32 cellular contexts compared by ENCODE assay signal in genomic region chr1:45666836-45667235, GRCh38.
"Had no signal": no experiment of that assay in that cellular context is flagged by ENCODE, and none has a peak within 500 bp of the region (broad histone marks: within the 10 kb centered on the region; RNA-seq: fewer than 3 reads in every experiment).

No MANE protein-coding gene starts in this region.

- H3K4me3 ChIP-seq: K562, Peyer's patch had no signal

- H3K9me3 Mint-ChIP-seq: activated B cell treated with CpG ODN at 0.5 μM for 24 hours; activated CD4-positive, alpha-beta memory T cell treated with anti-CD3 and anti-CD28 coated beads for 36 hours; activated naive CD4-positive, alpha-beta T cell treated with anti-CD3 and anti-CD28 coated beads for 36 hours; activated T-cell treated with anti-CD3 and anti-CD28 coated beads, Interleukin-2, amount 50 U/mL, for 4 hours; activated T-helper 1 cell treated with anti-CD3 and anti-CD28 coated beads, Interleukin-12 subunit alpha, Interleukin-12 subunit beta, Interleukin-2, Interleukin-4 antibody, amounts not matched to agents 30 ng/mL and 10 ng/mL and 1 ng/mL, durations not matched to agents 14 hours and 24 hours and 36 hours; T-helper 2 cell treated with Interferon-gamma antibody and Interleukin-4, amounts not matched to agents 5 μg/mL and 100 μg/mL, for 36 hours had no signal

- H3K9me3 ChIP-seq: Peyer's patch had no signal

- ATAC-seq: activated naive CD4-positive, alpha-beta T cell treated with anti-CD3 and anti-CD28 coated beads, Interleukin-2, amount 50 U/mL, for 72 hours; activated T-cell treated with anti-CD3 and anti-CD28 coated beads, Interleukin-2, amount 50 U/mL, for 4 hours; PC-3 had no signal

- H3K27me3 Mint-ChIP-seq: activated B cell treated with CpG ODN at 0.5 μM for 24 hours; activated CD4-positive, alpha-beta memory T cell treated with anti-CD3 and anti-CD28 coated beads for 36 hours had no signal

- DNase-seq: activated B cell treated with CpG ODN at 0.5 μM for 24 hours; activated CD4-positive, alpha-beta memory T cell treated with anti-CD3 and anti-CD28 coated beads for 36 hours; activated CD4-positive, alpha-beta T cell treated with anti-CD3 and anti-CD28 coated beads for 4 hours; activated CD4-positive, alpha-beta T cell treated with anti-CD3 and anti-CD28 coated beads, Interleukin-2, amount 50 U/mL, for 1 hour; activated CD4-positive, CD25-positive, alpha-beta regulatory T cell treated with anti-CD3 and anti-CD28 coated beads, Interleukin-2, amount 50 U/mL, for 72 hours; activated CD8-positive, alpha-beta memory T cell treated with anti-CD3 and anti-CD28 coated beads, Interleukin-2, amount 50 U/mL, for 4 hours; activated gamma-delta T cell treated with Interleukin-2 at 50 U/mL for 16 hours; activated naive CD4-positive, alpha-beta T cell treated with anti-CD3 and anti-CD28 coated beads for 36 hours; activated T-cell treated with anti-CD3 and anti-CD28 coated beads for 4 hours; activated T-cell treated with anti-CD3 and anti-CD28 coated beads, Interleukin-2, amount 50 U/mL, for 4 hours; amniotic stem cell; aorta; brain microvascular endothelial cell; NCI-H1092 treated with DMSO at 0.1 percent for 48 hours; NCI-H1417; NCI-H146; NCI-H187; NCI-H2029 treated with DMSO at 0.1 percent for 48 hours; NCI-H2107; NCI-H2171; NCI-H510A; NCI-H526; NCI-H748 treated with DMSO at 0.1 percent for 48 hours; NK-92 treated with Interleukin-12 subunit alpha and Interleukin-12 subunit beta, amount 100 ng/mL, for 24 hours; PC-3; Peyer's patch; RPMI8226 had no signal

- H3K36me3 ChIP-seq: brain microvascular endothelial cell, Peyer's patch had no signal

- H3K27me3 ChIP-seq: brain microvascular endothelial cell, Peyer's patch had no signal

- H3K27ac Mint-ChIP-seq: activated B cell treated with CpG ODN at 0.5 μM for 24 hours; activated CD4-positive, alpha-beta memory T cell treated with anti-CD3 and anti-CD28 coated beads for 36 hours; activated naive CD4-positive, alpha-beta T cell treated with anti-CD3 and anti-CD28 coated beads for 36 hours; activated naive CD4-positive, alpha-beta T cell treated with anti-CD3 and anti-CD28 coated beads, Interleukin-2, amount 50 U/mL, for 72 hours; activated T-helper 1 cell treated with anti-CD3 and anti-CD28 coated beads, Interleukin-12 subunit alpha, Interleukin-12 subunit beta, Interleukin-2, Interleukin-4 antibody, amounts not matched to agents 30 ng/mL and 10 ng/mL and 1 ng/mL, durations not matched to agents 14 hours and 24 hours and 36 hours; T-helper 2 cell treated with Interferon-gamma antibody and Interleukin-4, amounts not matched to agents 5 μg/mL and 100 μg/mL, for 36 hours had no signal

- H3K27ac ChIP-seq: brain microvascular endothelial cell, Peyer's patch, VCaP had no signal

- H3K4me3 Mint-ChIP-seq: activated B cell treated with CpG ODN at 0.5 μM for 24 hours; activated CD4-positive, alpha-beta memory T cell treated with anti-CD3 and anti-CD28 coated beads for 36 hours; activated naive CD4-positive, alpha-beta T cell treated with anti-CD3 and anti-CD28 coated beads for 36 hours; activated T-cell treated with anti-CD3 and anti-CD28 coated beads, Interleukin-2, amount 50 U/mL, for 4 hours; activated T-helper 1 cell treated with anti-CD3 and anti-CD28 coated beads, Interleukin-12 subunit alpha, Interleukin-12 subunit beta, Interleukin-2, Interleukin-4 antibody, amounts not matched to agents 30 ng/mL and 10 ng/mL and 1 ng/mL, durations not matched to agents 14 hours and 24 hours and 36 hours; T-helper 2 cell treated with Interferon-gamma antibody and Interleukin-4, amounts not matched to agents 5 μg/mL and 100 μg/mL, for 36 hours had no signal
